Comparison of ENCODE assay signal across 7 cellular contexts in genomic region chr12:113659015-113659414, GRCh38.
"Had no signal": no experiment of that assay in that cellular context is flagged by ENCODE, and none has a peak within 500 bp of the region (broad histone marks: within the 10 kb centered on the region; RNA-seq: fewer than 3 reads in every experiment).

No MANE protein-coding gene starts in this region.

- H3K4me3 ChIP-seq: GM12878 had no signal

- FAIRE-seq: G401.6, GM12891, GM18507, GM19239 had no signal

- DNase-seq: GDM1, GF-D8 had no signal

- ATAC-seq: GM12878 had no signal
